In genomic region chr16:73002836-73003235, GRCh38 we compare ENCODE assay signal across 17 cellular contexts.
"Had no signal": no experiment of that assay in that cellular context is flagged by ENCODE, and none has a peak within 500 bp of the region (broad histone marks: within the 10 kb centered on the region; RNA-seq: fewer than 3 reads in every experiment).

No MANE protein-coding gene starts in this region.

- H3K27ac ChIP-seq: cardiac muscle cell, epithelial cell of prostate, right atrium auricular region, SK-N-MC, stomach had no signal

- H3K4me3 ChIP-seq: cardiac muscle cell, prostate gland, right atrium auricular region, SK-N-MC, stomach had no signal

- H3K27me3 ChIP-seq: cardiac muscle cell, right atrium auricular region, stomach had no signal

- H3K36me3 ChIP-seq: cardiac muscle cell, prostate gland, right atrium auricular region, stomach had no signal

- DNase-seq: activated CD4-positive, alpha-beta T cell treated with anti-CD3 and anti-CD28 coated beads, Interleukin-2, amount 10 ng/mL, durations not matched to agents 7 days and 5 days; activated CD8-positive, alpha-beta memory T cell treated with anti-CD3 and anti-CD28 coated beads, Interleukin-2, amount 50 U/mL, for 4 hours; activated effector memory CD4-positive, alpha-beta T cell treated with Interleukin-2 at 50 U/mL for 16 hours; activated naive CD4-positive, alpha-beta T cell treated with anti-CD3 and anti-CD28 coated beads, Interleukin-2, amount 50 U/mL, for 16 hours; activated T-cell treated with anti-CD3 and anti-CD28 coated beads, Interleukin-2, amount 50 U/mL, for 4 hours; endodermal cell; head of caudate nucleus; kidney; stomach; T-cell; T1000 had no signal

- ATAC-seq: activated T-cell treated with anti-CD3 and anti-CD28 coated beads, Interleukin-2, amount 50 U/mL, for 4 hours; left lobe of liver; T-cell had no signal

- H3K9me3 ChIP-seq: prostate gland had no signal
